16 cellular contexts compared by ENCODE assay signal in genomic region chr21:35043549-35043948, GRCh38. TPM values are rescaled to one million over a fixed set of nuclear protein-coding genes. Genes with fewer than 3 reads are reported as not detected.
DNase-seq lines count a peak whose midpoint lies in the region; ATAC-seq and TF ChIP-seq lines count a peak whose summit lies in the region.
"Had no signal": no experiment of that assay in that cellular context is flagged by ENCODE, and none has a peak within 500 bp of the region (broad histone marks: within the 10 kb centered on the region; RNA-seq: fewer than 3 reads in every experiment).

No MANE protein-coding gene starts in this region.

- H2AFZ ChIP-seq in Karpas-422 (ENCODE audit: low read length), result no peak overlapping the region

- CTCF ChIA-PET in activated CD4-positive, alpha-beta T cell treated with anti-CD3 and anti-CD28 coated beads for 36 hours (lab: Charles Lee), result interaction anchor here (0.6 to 2.3 kb wide), 6 partner anchors 17 to 155 kb away, joined by 3 to 9 read pairs (median 5); no protein-coding TSS in a partner anchor

- H3K27me3 ChIP-seq in Karpas-422 (ENCODE audit: low read length) (no peaks in the 10 kb centered on the region), Peyer's patch (no peaks in the 10 kb centered on the region)

- H3K4me1 ChIP-seq in Karpas-422 (ENCODE audit: low read length) (peaks cover 98% of the 10 kb centered on the region), Peyer's patch (peaks cover 0 to 30% (median 6%) of the 10 kb centered on the region in 4 donors)

- intact Hi-C loops in activated CD4-positive, alpha-beta T cell treated with anti-CD3 and anti-CD28 coated beads for 36 hours (cut with DNase I, micrococcal nuclease), result loop anchor here in 1 of 2 experiments (10.0 kb wide), 1 partner anchor 339 kb away; no protein-coding TSS in a partner anchor
- intact Hi-C loops in posterior vena cava (cut with DNase I), result no loop called here

- H3K4me3 ChIP-seq in Karpas-422 (ENCODE audit: low read length) (peak overlapping the region; percentile 30; the same call in 1 of the 2 replicates), Peyer's patch (no peak overlapping the region)

- H3K27ac ChIP-seq in Karpas-422 (ENCODE audit: low read length), result peak overlapping the region; percentile 69
- H3K27ac ChIP-seq in Peyer's patch, result peak overlapping the region in 2 of 4 donors; percentile 49 to 56
- H3K27ac ChIP-seq: 22Rv1 had no signal

- peaks cover 54% of the 10 kb centered on the region for H3K36me3 Mint-ChIP-seq in activated CD4-positive, alpha-beta T cell treated with anti-CD3 and anti-CD28 coated beads for 36 hours (ENCODE audit: low read depth)
- peaks cover 0 to 28% of the 10 kb centered on the region in 2 donors for H3K36me3 Mint-ChIP-seq in activated naive CD4-positive, alpha-beta T cell treated with anti-CD3 and anti-CD28 coated beads, Interleukin-2, amount 50 U/mL, for 72 hours
- no peaks in the 10 kb centered on the region for H3K36me3 Mint-ChIP-seq in osteocyte (ENCODE audit: unreplicated experiment)

- peaks cover 81% of the 10 kb centered on the region for H3K4me1 Mint-ChIP-seq in activated CD4-positive, alpha-beta T cell treated with anti-CD3 and anti-CD28 coated beads for 36 hours
- H3K4me1 Mint-ChIP-seq in osteocyte (ENCODE audit: unreplicated experiment), result peaks cover 37% of the 10 kb centered on the region

- H3K4me2 ChIP-seq in Karpas-422 (ENCODE audit: low read depth, low read length, poor library complexity, severe bottlenecking), result peak overlapping the region; percentile 89

- TF ChIP-seq CTCF in osteocyte (IDR thresholded peaks at IDR 0.05) (no peak), Peyer's patch (IDR thresholded peaks at IDR 0.05) (no peak), omental fat pad (IDR thresholded peaks at IDR 0.05) (no peak)

- no peaks in the 10 kb centered on the region for H3K9me3 Mint-ChIP-seq in activated CD4-positive, alpha-beta T cell treated with anti-CD3 and anti-CD28 coated beads for 36 hours (ENCODE audit: low read depth)
- H3K9me3 Mint-ChIP-seq in activated naive CD4-positive, alpha-beta T cell treated with anti-CD3 and anti-CD28 coated beads, Interleukin-2, amount 50 U/mL, for 72 hours, result no peaks in the 10 kb centered on the region
- H3K9me3 Mint-ChIP-seq in osteocyte (ENCODE audit: unreplicated experiment), result no peaks in the 10 kb centered on the region
- H3K9me3 Mint-ChIP-seq: HFFc6 had no signal

- no peaks in the 10 kb centered on the region for H3K9me2 ChIP-seq in Karpas-422 (replicated peaks; ENCODE audit: insufficient read depth, low read length)

- no peak for DNase-seq in activated CD4-positive, alpha-beta T cell treated with anti-CD3 and anti-CD28 coated beads for 36 hours
- no peak for DNase-seq in activated CD4-positive, alpha-beta T cell treated with anti-CD3 and anti-CD28 coated beads, Interleukin-2, amount 50 U/mL, for 4 hours
- peak; percentile 60 for DNase-seq in Karpas-422
- no peak for DNase-seq in activated naive CD4-positive, alpha-beta T cell treated with anti-CD3 and anti-CD28 coated beads, Interleukin-2, amount 50 U/mL, for 72 hours (ENCODE audit: low spot score in 2 of 2)
- DNase-seq in osteocyte (ENCODE audit: extremely low spot score, unreplicated experiment), result peak; percentile 1
- no peak for DNase-seq in posterior vena cava (ENCODE audit: low spot score)
- DNase-seq in Peyer's patch, result no peak
- DNase-seq in omental fat pad (ENCODE audit: low spot score), result no peak
- DNase-seq: dermis blood vessel endothelial cell, GDM1, HFFc6, hippocampal formation, NCI-H2107, nephron progenitor cell, SIG-M5 had no signal

- TF ChIP-seq POLR2A in Peyer's patch (IDR thresholded peaks at IDR 0.05), result no peak

- no peaks in the 10 kb centered on the region for H3K27me3 Mint-ChIP-seq in activated CD4-positive, alpha-beta T cell treated with anti-CD3 and anti-CD28 coated beads for 36 hours
- no peaks in the 10 kb centered on the region for H3K27me3 Mint-ChIP-seq in osteocyte (ENCODE audit: unreplicated experiment)

- no peak overlapping the region for H3K9ac ChIP-seq in Karpas-422 (ENCODE audit: low read length)

- ATAC-seq in activated CD4-positive, alpha-beta T cell treated with anti-CD3 and anti-CD28 coated beads for 36 hours, result peak; percentile 6
- ATAC-seq in activated naive CD4-positive, alpha-beta T cell treated with anti-CD3 and anti-CD28 coated beads, Interleukin-2, amount 50 U/mL, for 72 hours, result no peak
- no peak for ATAC-seq in omental fat pad (ENCODE audit: low FRiP score)

- H3K36me3 ChIP-seq in Karpas-422 (ENCODE audit: insufficient read depth, low read length), result peaks cover 12% of the 10 kb centered on the region; the same call in 1 of the 2 replicates
- no peaks in the 10 kb centered on the region for H3K36me3 ChIP-seq in Peyer's patch

- H4K20me1 ChIP-seq in Karpas-422 (ENCODE audit: insufficient read depth, low read depth, low read length), result peaks cover 22% of the 10 kb centered on the region; the same call in 1 of the 2 replicates

- peak overlapping the region; percentile 87 for H3K4me3 Mint-ChIP-seq in activated CD4-positive, alpha-beta T cell treated with anti-CD3 and anti-CD28 coated beads for 36 hours
- no peak overlapping the region for H3K4me3 Mint-ChIP-seq in osteocyte (ENCODE audit: unreplicated experiment)
- H3K4me3 Mint-ChIP-seq: HFFc6, nephron progenitor cell had no signal

- POLR2A ChIA-PET in activated CD4-positive, alpha-beta T cell treated with anti-CD3 and anti-CD28 coated beads for 36 hours (lab: Charles Lee), result interaction anchor here (0.5 to 7.0 kb wide), 7 partner anchors 17 to 154 kb away, joined by 3 to 104 read pairs (median 3); no protein-coding TSS in a partner anchor

- no peaks in the 10 kb centered on the region for H3K9me3 ChIP-seq in Karpas-422 (ENCODE audit: low read length)
- no peaks in the 10 kb centered on the region for H3K9me3 ChIP-seq in Peyer's patch

- peak overlapping the region; percentile 95 for H3K27ac Mint-ChIP-seq in activated CD4-positive, alpha-beta T cell treated with anti-CD3 and anti-CD28 coated beads for 36 hours
- peak overlapping the region; percentile 94 to 99 for H3K27ac Mint-ChIP-seq in activated naive CD4-positive, alpha-beta T cell treated with anti-CD3 and anti-CD28 coated beads, Interleukin-2, amount 50 U/mL, for 72 hours
- no peak overlapping the region for H3K27ac Mint-ChIP-seq in osteocyte (ENCODE audit: unreplicated experiment)

- H3K79me2 ChIP-seq in Karpas-422 (ENCODE audit: low read length), result peaks cover 96% of the 10 kb centered on the region

RNA-seq across cellular contexts. Expression of gene RUNX1, which starts 5.6 kb away (rescaled TPM):
- 10 to 100 TPM; 49.5 to 58.8 TPM for total RNA-seq in activated CD4-positive, alpha-beta T cell treated with anti-CD3 and anti-CD28 coated beads for 36 hours
- 19.2 and 20.5 TPM in 2 replicates for total RNA-seq in Karpas-422 (2014; rRNA removed; shearing (Covaris generic); ENCODE audit: low replicate concordance)
- 10 to 100 TPM; 44.9 to 80.4 TPM for total RNA-seq in activated naive CD4-positive, alpha-beta T cell treated with anti-CD3 and anti-CD28 coated beads, Interleukin-2, amount 50 U/mL, for 72 hours
- total RNA-seq in osteocyte (23.6 and 23.9 TPM in 2 replicates), posterior vena cava (10 to 100 TPM; 39.6 to 59.3 TPM), Peyer's patch (10 to 100 TPM; 15.1 to 80.9 (median 24.1) TPM), omental fat pad (10 to 100 TPM; 21.1 to 75.9 (median 30.2) TPM)

Comparison
In these comparisons a context has a peak if more than half of its experiments do, and no peak if none do; other contexts are left out.
1. DNase-seq: peak in Karpas-422 (single experiment) and osteocyte (single experiment); none in activated CD4-positive, alpha-beta T cell treated with anti-CD3 and anti-CD28 coated beads for 36 hours (single experiment), activated CD4-positive, alpha-beta T cell treated with anti-CD3 and anti-CD28 coated beads, Interleukin-2, amount 50 U/mL, for 4 hours (0 of 2), activated naive CD4-positive, alpha-beta T cell treated with anti-CD3 and anti-CD28 coated beads, Interleukin-2, amount 50 U/mL, for 72 hours (0 of 2), posterior vena cava (single experiment), Peyer's patch (0 of 3) and omental fat pad (single experiment).